ENCODE assay signal across 8 cellular contexts in the genomic region with DNA sequence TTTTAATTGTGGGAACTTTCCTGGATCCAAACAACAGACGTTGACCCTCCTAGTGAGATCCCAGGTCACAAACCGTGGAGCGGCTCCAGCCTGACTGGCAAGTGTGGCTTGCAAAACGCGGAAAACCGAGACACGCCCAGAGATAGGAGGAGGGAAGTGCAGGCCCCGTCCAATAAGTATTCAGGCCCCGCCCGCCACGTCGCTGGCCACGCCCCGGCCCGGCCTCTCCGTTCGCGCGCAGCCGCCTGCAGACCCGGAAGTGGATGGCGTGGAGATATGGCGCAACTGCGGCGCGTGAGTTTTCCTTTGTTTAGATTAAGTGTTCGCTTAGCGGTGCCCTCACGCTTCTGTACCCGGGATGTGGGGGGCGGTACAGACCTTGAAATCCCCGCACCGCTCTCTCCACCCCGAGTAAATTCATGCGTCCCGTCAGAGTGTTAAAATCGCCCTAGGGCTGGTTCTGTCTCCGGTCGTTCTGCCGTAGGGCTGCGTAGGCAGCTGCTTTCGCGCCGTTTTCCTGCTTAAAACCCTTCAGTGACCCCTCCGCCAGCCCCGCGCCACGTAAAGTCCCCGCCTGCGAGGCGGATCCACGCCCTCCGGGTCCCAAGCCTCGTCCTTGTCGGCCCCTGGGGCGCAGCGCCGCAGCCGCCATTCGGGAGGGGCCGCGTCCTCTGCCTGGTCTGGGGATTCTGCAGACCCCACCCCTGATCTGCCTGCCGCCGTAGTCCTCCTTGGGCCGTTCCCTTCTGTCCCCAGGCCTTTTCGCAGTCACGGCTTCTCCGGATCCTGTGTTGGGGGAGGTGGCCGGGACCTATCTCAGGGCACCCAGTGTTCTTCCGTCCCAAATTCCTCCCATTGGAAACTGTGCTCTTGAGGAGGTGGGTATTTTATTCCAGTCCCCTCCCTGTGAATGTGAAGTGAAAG. TPM values are rescaled to one million over a fixed set of nuclear protein-coding genes. Genes with fewer than 3 reads are reported as not detected.
DNase-seq lines count a peak whose midpoint lies in the region; ATAC-seq, FAIRE-seq and TF ChIP-seq lines count a peak whose summit lies in the region.

A gene (plus strand): TSS at position 250 of the 924 bp plus-strand sequence. CDS start 27 bp downstream, at position 277.

- H4K20me1 ChIP-seq in Loucy (ENCODE audit: insufficient read depth, low read length, poor library complexity, severe bottlenecking) = peaks cover 32% of the 10 kb centered on the region

- no peaks in the 10 kb centered on the region for H3K36me3 ChIP-seq in Loucy (ENCODE audit: insufficient read depth, low read length)

- H3K4me3 ChIP-seq in Loucy (ENCODE audit: low read length, poor library complexity, severe bottlenecking) (peak within 1 kb of the TSS; percentile 87), fibroblast of pulmonary artery (replicated peaks; ENCODE audit: low read depth, low read length) (peak within 1 kb of the TSS; percentile 94)

- TF ChIP-seq POLR2A in H54 (IDR thresholded peaks at IDR 0.05; ENCODE audit: low read depth, low read length) (peak; percentile 66), Raji (IDR thresholded peaks at IDR 0.05; ENCODE audit: insufficient read depth, low read depth, low read length) (peak; percentile 84)

- peak within 1 kb of the TSS; percentile 86 to 96 for H3K27ac Mint-ChIP-seq in natural killer cell treated with Interleukin-12 subunit alpha and Interleukin-12 subunit beta and Interleukin-15 and Interleukin-18, amount 100 ng/mL, for 72 hours

- H3K9me3 Mint-ChIP-seq in natural killer cell treated with Interleukin-12 subunit alpha and Interleukin-12 subunit beta and Interleukin-15 and Interleukin-18, amount 100 ng/mL, for 72 hours = peaks cover 3% of the 10 kb centered on the region

- H3K36me3 Mint-ChIP-seq in natural killer cell treated with Interleukin-12 subunit alpha and Interleukin-12 subunit beta and Interleukin-15 and Interleukin-18, amount 100 ng/mL, for 72 hours = peaks cover 36% of the 10 kb centered on the region

- H3F3A ChIP-seq in Loucy (ENCODE audit: low read depth) = no peaks in the 10 kb centered on the region

- H3K4me2 ChIP-seq in Loucy (ENCODE audit: low read depth, low read length, poor library complexity, severe bottlenecking) = peak within 1 kb of the TSS; percentile 77

- H3K4me1 Mint-ChIP-seq in natural killer cell treated with Interleukin-12 subunit alpha and Interleukin-12 subunit beta and Interleukin-15 and Interleukin-18, amount 100 ng/mL, for 72 hours (ENCODE audit: low read depth in 2 of 2) = peaks cover 29 to 34% of the 10 kb centered on the region in 2 donors

- H3K79me2 ChIP-seq in Loucy (ENCODE audit: insufficient read depth, low read length) = peaks cover 50% of the 10 kb centered on the region

- peak; percentile 65 for FAIRE-seq in H54 (lab: Jason Lieb, UNC)

- peak; percentile 97 for DNase-seq in Daoy (ENCODE audit: low read depth)
- DNase-seq in H54 (ENCODE audit: insufficient read length, low spot score) = peak; percentile 92
- DNase-seq in activated T-helper 9 cell treated with anti-CD3 and anti-CD28 coated beads, Interleukin-2, amount 50 U/mL, for 16 hours (ENCODE audit: low read depth) = peak; percentile 96
- DNase-seq in fibroblast of pulmonary artery (ENCODE audit: low read depth) = peak; percentile 96
- DNase-seq in natural killer cell treated with Interleukin-12 subunit alpha and Interleukin-12 subunit beta and Interleukin-15 and Interleukin-18, amount 100 ng/mL, for 72 hours (ENCODE audit: low spot score) = peak; percentile 96
- peak; percentile 98 for DNase-seq in stimulated activated naive CD8-positive, alpha-beta T cell treated with anti-CD3 and anti-CD28 coated beads, Interleukin-15, Interleukin-2, amounts not matched to agents 100 U/mL and 50 U/mL, for 24 hours

- no peaks in the 10 kb centered on the region for H3K9me3 ChIP-seq in Loucy (ENCODE audit: insufficient read depth, low read depth, low read length)

- ATAC-seq in natural killer cell treated with Interleukin-12 subunit alpha and Interleukin-12 subunit beta and Interleukin-15 and Interleukin-18, amount 100 ng/mL, for 72 hours = peak; percentile 99
- peak; percentile 99 for ATAC-seq in stimulated activated naive CD8-positive, alpha-beta T cell treated with anti-CD3 and anti-CD28 coated beads, Interleukin-15, Interleukin-2, amounts not matched to agents 100 U/mL and 50 U/mL, for 24 hours

- no peaks in the 10 kb centered on the region for H3K9me2 ChIP-seq in Loucy (replicated peaks; ENCODE audit: low read depth, low read length)

- TF ChIP-seq CTCF in Loucy (conservative IDR thresholded peaks at IDR 0.05; ENCODE audit: low read length) = no peak
- no peak for TF ChIP-seq CTCF in fibroblast of pulmonary artery (IDR thresholded peaks at IDR 0.05; ENCODE audit: low read length, missing control alignments)

- no peaks in the 10 kb centered on the region for H3K27me3 ChIP-seq in Loucy (ENCODE audit: insufficient read depth, low read length, poor library complexity, severe bottlenecking)

- no peaks in the 10 kb centered on the region for H3K27me3 Mint-ChIP-seq in natural killer cell treated with Interleukin-12 subunit alpha and Interleukin-12 subunit beta and Interleukin-15 and Interleukin-18, amount 100 ng/mL, for 72 hours

- H3K9ac ChIP-seq in Loucy (ENCODE audit: low read depth, low read length, poor library complexity, severe bottlenecking) = peak within 1 kb of the TSS; percentile 95

- peaks cover 22% of the 10 kb centered on the region for H3K4me1 ChIP-seq in Loucy (ENCODE audit: insufficient read depth, low read length, poor library complexity, severe bottlenecking)

- peak within 1 kb of the TSS; percentile 88 for H2AFZ ChIP-seq in Loucy (ENCODE audit: low read length)

- peak within 1 kb of the TSS; percentile 95 for H3K4me3 Mint-ChIP-seq in natural killer cell treated with Interleukin-12 subunit alpha and Interleukin-12 subunit beta and Interleukin-15 and Interleukin-18, amount 100 ng/mL, for 72 hours

RNA-seq across cellular contexts. Expression of the gene that starts here (rescaled TPM):
- 7.5 and 12.5 TPM in 2 replicates for total RNA-seq in Daoy (2014; rRNA removed; shearing (Covaris generic))
- total RNA-seq in natural killer cell treated with Interleukin-12 subunit alpha and Interleukin-12 subunit beta and Interleukin-15 and Interleukin-18, amount 100 ng/mL, for 72 hours = 10 to 100 TPM; 13.3 to 18.1 TPM

Comparison
In these comparisons a context has a peak if more than half of its experiments do, and no peak if none do; other contexts are left out.
1. Peak in every context shown above with its lines: DNase-seq, ATAC-seq and H3K4me3 ChIP-seq.